In the genomic region with DNA sequence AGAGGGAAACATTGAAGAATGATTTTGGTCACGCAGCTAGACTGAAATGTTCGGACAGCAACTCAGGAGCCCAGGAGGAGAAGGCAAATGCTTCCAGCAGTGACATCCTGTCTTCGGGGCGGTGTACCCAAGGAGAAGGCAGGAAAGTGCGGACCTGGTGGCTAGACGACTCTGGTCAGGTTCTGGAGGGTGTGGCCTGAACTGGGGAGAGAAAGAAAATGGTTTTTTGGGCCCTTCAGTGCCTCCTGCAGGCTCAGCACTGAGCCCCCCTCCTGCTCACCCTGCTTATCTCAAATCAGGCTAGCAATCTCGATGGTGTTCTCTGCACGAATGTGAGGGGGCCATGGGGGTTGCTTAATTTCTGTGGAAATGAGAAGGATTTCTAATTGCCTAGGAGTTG, we compare ENCODE assay signal across 1 cellular context.
TF ChIP-seq lines count a peak whose summit lies in the region.

No MANE protein-coding gene starts in this region.

TF ChIP-seq in SK-N-SH treated with all-trans-retinoic acid at 6 μM for 48 hours, 23 proteins besides CTCF, POLR2A, EP300 and RAD21 (continued from another document):
- TF ChIP-seq, protein P1, sequence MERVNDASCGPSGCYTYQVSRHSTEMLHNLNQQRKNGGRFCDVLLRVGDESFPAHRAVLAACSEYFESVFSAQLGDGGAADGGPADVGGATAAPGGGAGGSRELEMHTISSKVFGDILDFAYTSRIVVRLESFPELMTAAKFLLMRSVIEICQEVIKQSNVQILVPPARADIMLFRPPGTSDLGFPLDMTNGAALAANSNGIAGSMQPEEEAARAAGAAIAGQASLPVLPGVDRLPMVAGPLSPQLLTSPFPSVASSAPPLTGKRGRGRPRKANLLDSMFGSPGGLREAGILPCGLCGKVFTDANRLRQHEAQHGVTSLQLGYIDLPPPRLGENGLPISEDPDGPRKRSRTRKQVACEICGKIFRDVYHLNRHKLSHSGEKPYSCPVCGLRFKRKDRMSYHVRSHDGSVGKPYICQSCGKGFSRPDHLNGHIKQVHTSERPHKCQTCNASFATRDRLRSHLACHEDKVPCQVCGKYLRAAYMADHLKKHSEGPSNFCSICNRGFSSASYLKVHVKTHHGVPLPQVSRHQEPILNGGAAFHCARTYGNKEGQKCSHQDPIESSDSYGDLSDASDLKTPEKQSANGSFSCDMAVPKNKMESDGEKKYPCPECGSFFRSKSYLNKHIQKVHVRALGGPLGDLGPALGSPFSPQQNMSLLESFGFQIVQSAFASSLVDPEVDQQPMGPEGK (CRISPR knock-in tag; IDR thresholded peaks at IDR 0.05; ENCODE audit: borderline replicate concordance): no peak
- TF ChIP-seq ESRRG (CRISPR knock-in tag; IDR thresholded peaks at IDR 0.05) (no peak), ZFP3 (CRISPR knock-in tag; IDR thresholded peaks at IDR 0.05) (no peak), ZC3H10 (CRISPR knock-in tag; IDR thresholded peaks at IDR 0.05) (no peak), SNAI2 (CRISPR knock-in tag; IDR thresholded peaks at IDR 0.05) (no peak), ISL1 (CRISPR knock-in tag; IDR thresholded peaks at IDR 0.05) (no peak), BACH2 (CRISPR knock-in tag; IDR thresholded peaks at IDR 0.05; ENCODE audit: borderline replicate concordance) (no peak), RARB (CRISPR knock-in tag; IDR thresholded peaks at IDR 0.05) (no peak)
